In the genomic region with DNA sequence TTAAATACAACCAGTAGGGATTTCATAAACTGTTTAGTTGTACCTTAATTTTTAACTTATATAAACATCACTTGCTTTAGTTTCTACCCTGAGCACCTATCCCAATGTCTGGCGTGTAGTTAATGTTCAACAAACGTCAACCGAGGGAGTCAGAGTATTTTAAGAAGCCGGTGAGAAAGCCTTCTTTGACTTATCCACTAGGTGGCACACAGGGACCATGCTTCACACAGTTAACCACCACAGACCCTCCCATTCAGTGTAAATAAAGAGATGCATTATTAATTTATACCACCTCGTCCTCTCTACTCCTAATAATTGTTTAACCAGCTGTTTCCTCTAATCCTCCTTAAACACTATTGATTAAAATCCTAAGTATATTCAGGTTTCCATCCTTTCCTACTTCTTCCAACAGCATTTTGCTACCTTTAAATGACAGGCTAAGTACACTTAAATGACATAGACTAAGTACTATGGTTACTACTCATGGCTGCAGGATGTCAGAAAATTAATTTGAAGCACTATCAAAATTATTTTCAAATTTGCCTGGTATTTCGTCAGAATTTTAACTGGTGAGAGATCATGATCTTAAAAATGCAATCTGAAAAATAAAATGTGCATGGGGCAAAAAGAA, we compare ENCODE assay signal across 9 cellular contexts. TPM values are rescaled to one million over a fixed set of nuclear protein-coding genes. Genes with fewer than 3 reads are reported as not detected.
DNase-seq lines count a peak whose midpoint lies in the region; ATAC-seq, FAIRE-seq and TF ChIP-seq lines count a peak whose summit lies in the region.
"Had no signal": no experiment of that assay in that cellular context is flagged by ENCODE, and none has a peak within 500 bp of the region (broad histone marks: within the 10 kb centered on the region; RNA-seq: fewer than 3 reads in every experiment).

No MANE protein-coding gene starts in this region.

- H3K79me2 ChIP-seq in endothelial cell of umbilical vein (ENCODE audit: control insufficient read depth, insufficient read depth, low read length) = no peaks in the 10 kb centered on the region

- dilution Hi-C loops in endothelial cell of umbilical vein (cut with MboI; ENCODE audit: extremely low pct_ligation_motif_present, low sequenced_read_pairs) = no loop called here

- no peak overlapping the region for H3K9ac ChIP-seq in endothelial cell of umbilical vein (replicated peaks; ENCODE audit: extremely low read depth, insufficient read depth, low read length)

- H3K9me3 ChIP-seq in SJCRH30 (replicated peaks) (no peaks in the 10 kb centered on the region), endothelial cell of umbilical vein (replicated peaks; ENCODE audit: control insufficient read depth, insufficient read depth, low read length) (no peaks in the 10 kb centered on the region)

- TF ChIP-seq CTCF in BJ (IDR thresholded peaks at IDR 0.05; ENCODE audit: insufficient read depth, low read depth, low read length) (peak; percentile 82), NB4 (IDR thresholded peaks at IDR 0.05; ENCODE audit: low read depth, low read length) (peak; percentile 80), endothelial cell of umbilical vein (IDR thresholded peaks at IDR 0.05; ENCODE audit: extremely low read depth in 1 of 2, insufficient read depth in 1 of 2, low read depth in 1 of 2, low read length in 2 of 2) (peak; percentile 67 to 74)

- H3K4me1 ChIP-seq in SJCRH30 = peaks cover 3% of the 10 kb centered on the region; the same call in 1 of the 2 replicates
- peaks cover 4% of the 10 kb centered on the region for H3K4me1 ChIP-seq in endothelial cell of umbilical vein (ENCODE audit: control insufficient read depth, extremely low read depth, insufficient read depth, low read length)

- TF ChIP-seq POLR2A in NB4 (IDR thresholded peaks at IDR 0.05; ENCODE audit: extremely low read depth, insufficient read length) (no peak), endothelial cell of umbilical vein (IDR thresholded peaks at IDR 0.05; ENCODE audit: low read depth, low read length) (no peak)

- H3K27ac ChIP-seq in SJCRH30 = no peak overlapping the region
- H3K27ac ChIP-seq in endothelial cell of umbilical vein (ENCODE audit: insufficient read depth, low read depth, low read length) = no peak overlapping the region

- peak; percentile 75 for ATAC-seq in GM18519 (IDR thresholded peaks at IDR 0.05; ENCODE audit: low FRiP score, unreplicated experiment)
- ATAC-seq in HG02884 (IDR thresholded peaks at IDR 0.05; ENCODE audit: unreplicated experiment) = peak; percentile 72
- ATAC-seq: T-cell had no signal

- CTCF ChIA-PET in BJ (lab: Yijun Ruan, JAX) = interaction anchor here (1.0 to 1.5 kb wide), 3 partner anchors 12 to 665 kb away, joined by 3 to 5 read pairs (median 4); no protein-coding TSS in a partner anchor
- CTCF ChIA-PET in endothelial cell of umbilical vein (lab: Charles Lee) = interaction anchor here (0.7 to 3.2 kb wide), 13 partner anchors 10 to 1365 kb away, joined by 3 to 29 read pairs (median 4); no protein-coding TSS in a partner anchor

- intact Hi-C loops in endothelial cell of umbilical vein (cut with micrococcal nuclease) = loop anchor here (1.0 to 10.0 kb wide), 5 partner anchors 537 to 1766 kb away; no protein-coding TSS in a partner anchor

- H3K4me3 ChIP-seq in BJ (ENCODE audit: low read depth, low read length) (no peak overlapping the region), NB4 (ENCODE audit: low read depth, low read length) (no peak overlapping the region), SJCRH30 (no peak overlapping the region), endothelial cell of umbilical vein (replicated peaks in 1 of 3; ENCODE audit: insufficient read depth in 1 of 3, low read depth in 1 of 3, low read length in 3 of 3) (no peak overlapping the region)

- H3K27me3 ChIP-seq in BJ (ENCODE audit: control insufficient read depth, insufficient read depth, low read length) (peaks cover 8% of the 10 kb centered on the region), SJCRH30 (no peaks in the 10 kb centered on the region; the same call in 1 of the 2 replicates), endothelial cell of umbilical vein (ENCODE audit: control insufficient read depth in 2 of 2, insufficient read depth in 2 of 2, low read length in 2 of 2) (peaks cover 8% of the 10 kb centered on the region in 2 experiments)

- H3K36me3 ChIP-seq in BJ (ENCODE audit: control insufficient read depth, insufficient read depth, low read length) (no peaks in the 10 kb centered on the region), SJCRH30 (no peaks in the 10 kb centered on the region), endothelial cell of umbilical vein (ENCODE audit: control insufficient read depth in 2 of 2, extremely low read depth in 1 of 2, insufficient read depth in 2 of 2, low read length in 2 of 2) (no peaks in the 10 kb centered on the region)

- H2AFZ ChIP-seq in endothelial cell of umbilical vein (ENCODE audit: low read depth, low read length) = no peak overlapping the region

- BruUV-seq in endothelial cell of umbilical vein (replicated peaks; lab: Mats Ljungman, UMichigan) = no TSS peak

- DNase-seq in BJ (ENCODE audit: low read depth) (no peak), NB4 (ENCODE audit: low read depth) (peak; percentile 65), SJCRH30 (peak; percentile 60 to 84), endothelial cell of umbilical vein (ENCODE audit: low read depth, low spot score) (peak; percentile 70), middle frontal gyrus (ENCODE audit: extremely low spot score, low spot score) (peak; percentile 58)
- no peak for DNase-seq in activated CD4-positive, CD25-positive, alpha-beta regulatory T cell (lab: John Stamatoyannopoulos, UW)

- no peak overlapping the region for H3K4me2 ChIP-seq in endothelial cell of umbilical vein (ENCODE audit: insufficient read depth, low read length)

- H3K9me1 ChIP-seq in endothelial cell of umbilical vein (replicated peaks; ENCODE audit: control insufficient read depth, extremely low read depth, insufficient read depth, low read length) = no peaks in the 10 kb centered on the region

- H4K20me1 ChIP-seq in endothelial cell of umbilical vein (replicated peaks; ENCODE audit: control insufficient read depth, extremely low read depth, insufficient read depth, low read length) = no peaks in the 10 kb centered on the region

- FAIRE-seq in endothelial cell of umbilical vein (lab: Jason Lieb, UNC) = peak; percentile 86

- POLR2A ChIA-PET in BJ (lab: Charles Lee) (no interaction called here), endothelial cell of umbilical vein (lab: Charles Lee) (no interaction called here)

TF ChIP-seq in endothelial cell of umbilical vein, 7 proteins besides CTCF, POLR2A, EP300 and RAD21:
- no peak for TF ChIP-seq JUN (IDR thresholded peaks at IDR 0.05; ENCODE audit: borderline replicate concordance, insufficient read depth, insufficient read length, low read depth)
- TF ChIP-seq GATA2 (IDR thresholded peaks at IDR 0.05; ENCODE audit: insufficient read depth, insufficient read length, low read depth, low read length) = no peak
- TF ChIP-seq, protein P1, sequence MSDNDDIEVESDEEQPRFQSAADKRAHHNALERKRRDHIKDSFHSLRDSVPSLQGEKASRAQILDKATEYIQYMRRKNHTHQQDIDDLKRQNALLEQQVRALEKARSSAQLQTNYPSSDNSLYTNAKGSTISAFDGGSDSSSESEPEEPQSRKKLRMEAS (IDR thresholded peaks at IDR 0.05; ENCODE audit: insufficient read depth, insufficient read length) = no peak
- TF ChIP-seq EZH2 (IDR thresholded peaks at IDR 0.05; ENCODE audit: borderline replicate concordance, low read depth, low read length, severe bottlenecking) = no peak
- no peak for TF ChIP-seq FOS (IDR thresholded peaks at IDR 0.05; ENCODE audit: borderline replicate concordance, insufficient read depth, low read length)
- TF ChIP-seq MYC (IDR thresholded peaks at IDR 0.05; ENCODE audit: low read depth, low read length) = no peak
- TF ChIP-seq POLR2AphosphoS5 (IDR thresholded peaks at IDR 0.05; ENCODE audit: insufficient read depth, low read depth, low read length) = no peak
TF ChIP-seq in endothelial cell of umbilical vein: peak in this region for 0.

RNA-seq across cellular contexts. Expression of a gene that starts 2.3 kb away (rescaled TPM):
- polyA plus RNA-seq in BJ (2011; rRNA removed) = 2.5 and 4.1 TPM in 2 replicates
- 1.1 and 2.3 TPM in 2 replicates for polyA minus RNA-seq in BJ (2011; rRNA and poly(A)+ RNA removed)
- 0.53 and 1.6 TPM in 2 replicates for total RNA-seq in SJCRH30 (2014; rRNA removed; shearing (Covaris generic))
- total RNA-seq in endothelial cell of umbilical vein = not detected in 2 replicates
- polyA plus RNA-seq in endothelial cell of umbilical vein = 0.04 and 0.14 TPM in 2 replicates
- 0.14 and 0.21 TPM in 2 replicates for polyA plus RNA-seq in endothelial cell of umbilical vein (2011; cell fraction: cytosol; rRNA removed)
- polyA plus RNA-seq in endothelial cell of umbilical vein (2011; cell fraction: nucleus; rRNA removed) = 0.15 TPM in 1 of 2 replicates, not detected in the other
- 0.37 and 0.74 TPM in 2 replicates for polyA plus RNA-seq in endothelial cell of umbilical vein (2012)
- polyA minus RNA-seq in endothelial cell of umbilical vein = 0.85 and 1.4 TPM in 2 replicates
- polyA minus RNA-seq in endothelial cell of umbilical vein (2011; cell fraction: cytosol; rRNA and poly(A)+ RNA removed) = not detected
- polyA minus RNA-seq in endothelial cell of umbilical vein (2011; cell fraction: nucleus; rRNA and poly(A)+ RNA removed) = 0.05 TPM in 1 of 2 replicates, not detected in the other
- total RNA-seq: T-cell had no signal

Comparison
In these comparisons a context has a peak if more than half of its experiments do, and no peak if none do; other contexts are left out.
1. DNase-seq: peak in NB4 (single experiment), SJCRH30 (2 of 2), endothelial cell of umbilical vein (single experiment) and middle frontal gyrus (single experiment); none in BJ (single experiment) and activated CD4-positive, CD25-positive, alpha-beta regulatory T cell (0 of 4).
2. Peak in every context shown above with its lines, with median percentiles within 50 percentile points of each other: CTCF ChIP-seq.